1 cellular context compared by ENCODE assay signal in the genomic region with DNA sequence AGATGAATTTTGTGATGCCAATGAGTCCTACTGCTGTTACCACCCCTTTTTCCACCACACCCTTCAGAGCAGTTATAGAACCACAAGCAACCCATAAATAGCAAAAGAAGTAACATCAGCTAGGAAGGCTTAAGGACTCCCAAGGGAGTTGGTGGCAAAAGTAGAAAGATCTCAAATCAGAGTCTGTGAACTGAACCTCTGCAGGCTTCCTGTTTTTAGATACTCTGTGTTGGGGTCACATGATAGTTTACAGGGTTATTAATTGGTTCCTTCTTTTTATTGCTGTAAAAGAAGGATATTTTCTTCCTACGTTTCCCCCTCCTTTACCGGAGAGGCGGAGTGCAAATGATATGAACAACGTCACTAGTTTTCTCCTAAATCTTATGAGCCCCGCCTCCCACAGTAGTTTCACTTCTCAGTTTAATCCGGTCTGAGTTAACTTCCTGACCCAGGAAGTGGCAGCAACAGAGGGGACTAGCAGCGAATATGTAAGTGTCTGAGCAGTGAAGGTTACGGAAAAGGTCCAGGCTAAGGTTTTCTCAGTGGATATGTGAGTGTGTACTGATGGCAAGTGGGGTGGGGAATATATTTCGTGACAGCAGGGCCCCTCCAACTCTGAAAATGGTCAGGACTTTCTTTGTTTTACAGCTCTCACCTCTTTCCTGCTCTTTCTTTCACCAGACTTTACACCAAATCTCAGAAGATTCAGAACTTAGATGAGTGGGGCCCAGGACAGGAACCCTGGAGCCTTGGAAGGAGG.
A peak's percentile ranks its signal among the peaks of the same experiment; 100 is the strongest.
TF ChIP-seq lines count a peak whose summit lies in the region.

A gene with protein sequence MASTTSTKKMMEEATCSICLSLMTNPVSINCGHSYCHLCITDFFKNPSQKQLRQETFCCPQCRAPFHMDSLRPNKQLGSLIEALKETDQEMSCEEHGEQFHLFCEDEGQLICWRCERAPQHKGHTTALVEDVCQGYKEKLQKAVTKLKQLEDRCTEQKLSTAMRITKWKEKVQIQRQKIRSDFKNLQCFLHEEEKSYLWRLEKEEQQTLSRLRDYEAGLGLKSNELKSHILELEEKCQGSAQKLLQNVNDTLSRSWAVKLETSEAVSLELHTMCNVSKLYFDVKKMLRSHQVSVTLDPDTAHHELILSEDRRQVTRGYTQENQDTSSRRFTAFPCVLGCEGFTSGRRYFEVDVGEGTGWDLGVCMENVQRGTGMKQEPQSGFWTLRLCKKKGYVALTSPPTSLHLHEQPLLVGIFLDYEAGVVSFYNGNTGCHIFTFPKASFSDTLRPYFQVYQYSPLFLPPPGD (plus strand): TSS at position 435 of the 760 bp plus-strand sequence. CDS start 3,721 bp downstream, outside the sequence.

TF ChIP-seq in K562, 482 proteins besides CTCF, POLR2A, EP300 and RAD21 (continued from another document and continues in another):
- TF ChIP-seq, protein P1, sequence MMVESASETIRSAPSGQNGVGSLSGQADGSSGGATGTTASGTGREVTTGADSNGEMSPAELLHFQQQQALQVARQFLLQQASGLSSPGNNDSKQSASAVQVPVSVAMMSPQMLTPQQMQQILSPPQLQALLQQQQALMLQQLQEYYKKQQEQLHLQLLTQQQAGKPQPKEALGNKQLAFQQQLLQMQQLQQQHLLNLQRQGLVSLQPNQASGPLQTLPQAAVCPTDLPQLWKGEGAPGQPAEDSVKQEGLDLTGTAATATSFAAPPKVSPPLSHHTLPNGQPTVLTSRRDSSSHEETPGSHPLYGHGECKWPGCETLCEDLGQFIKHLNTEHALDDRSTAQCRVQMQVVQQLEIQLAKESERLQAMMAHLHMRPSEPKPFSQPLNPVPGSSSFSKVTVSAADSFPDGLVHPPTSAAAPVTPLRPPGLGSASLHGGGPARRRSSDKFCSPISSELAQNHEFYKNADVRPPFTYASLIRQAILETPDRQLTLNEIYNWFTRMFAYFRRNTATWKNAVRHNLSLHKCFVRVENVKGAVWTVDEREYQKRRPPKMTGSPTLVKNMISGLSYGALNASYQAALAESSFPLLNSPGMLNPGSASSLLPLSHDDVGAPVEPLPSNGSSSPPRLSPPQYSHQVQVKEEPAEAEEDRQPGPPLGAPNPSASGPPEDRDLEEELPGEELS (CRISPR knock-in tag; IDR thresholded peaks at IDR 0.05; ENCODE audit: borderline replicate concordance) = no peak
- TF ChIP-seq SNIP1 (IDR thresholded peaks at IDR 0.05; ENCODE audit: low read depth) = no peak; the same call in 1 of the 2 replicates
- no peak for TF ChIP-seq HMGN3 (IDR thresholded peaks at IDR 0.05; ENCODE audit: borderline replicate concordance, extremely low read depth, insufficient read length, low read depth, low read length)
- TF ChIP-seq CBX5 (IDR thresholded peaks at IDR 0.05; ENCODE audit: borderline replicate concordance, low read depth) = no peak
- TF ChIP-seq, protein P2, sequence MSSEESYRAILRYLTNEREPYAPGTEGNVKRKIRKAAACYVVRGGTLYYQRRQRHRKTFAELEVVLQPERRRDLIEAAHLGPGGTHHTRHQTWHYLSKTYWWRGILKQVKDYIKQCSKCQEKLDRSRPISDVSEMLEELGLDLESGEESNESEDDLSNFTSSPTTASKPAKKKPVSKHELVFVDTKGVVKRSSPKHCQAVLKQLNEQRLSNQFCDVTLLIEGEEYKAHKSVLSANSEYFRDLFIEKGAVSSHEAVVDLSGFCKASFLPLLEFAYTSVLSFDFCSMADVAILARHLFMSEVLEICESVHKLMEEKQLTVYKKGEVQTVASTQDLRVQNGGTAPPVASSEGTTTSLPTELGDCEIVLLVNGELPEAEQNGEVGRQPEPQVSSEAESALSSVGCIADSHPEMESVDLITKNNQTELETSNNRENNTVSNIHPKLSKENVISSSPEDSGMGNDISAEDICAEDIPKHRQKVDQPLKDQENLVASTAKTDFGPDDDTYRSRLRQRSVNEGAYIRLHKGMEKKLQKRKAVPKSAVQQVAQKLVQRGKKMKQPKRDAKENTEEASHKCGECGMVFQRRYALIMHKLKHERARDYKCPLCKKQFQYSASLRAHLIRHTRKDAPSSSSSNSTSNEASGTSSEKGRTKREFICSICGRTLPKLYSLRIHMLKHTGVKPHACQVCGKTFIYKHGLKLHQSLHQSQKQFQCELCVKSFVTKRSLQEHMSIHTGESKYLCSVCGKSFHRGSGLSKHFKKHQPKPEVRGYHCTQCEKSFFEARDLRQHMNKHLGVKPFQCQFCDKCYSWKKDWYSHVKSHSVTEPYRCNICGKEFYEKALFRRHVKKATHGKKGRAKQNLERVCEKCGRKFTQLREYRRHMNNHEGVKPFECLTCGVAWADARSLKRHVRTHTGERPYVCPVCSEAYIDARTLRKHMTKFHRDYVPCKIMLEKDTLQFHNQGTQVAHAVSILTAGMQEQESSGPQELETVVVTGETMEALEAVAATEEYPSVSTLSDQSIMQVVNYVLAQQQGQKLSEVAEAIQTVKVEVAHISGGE (CRISPR knock-in tag; IDR thresholded peaks at IDR 0.05) = no peak; a peak in 1 of 6 replicates
- TF ChIP-seq HNRNPL (IDR thresholded peaks at IDR 0.05; ENCODE audit: low read depth, low read length) = no peak
- TF ChIP-seq TEAD2 (tag; IDR thresholded peaks at IDR 0.05) = no peak
- TF ChIP-seq KLF6 (CRISPR knock-in tag; IDR thresholded peaks at IDR 0.05; ENCODE audit: borderline replicate concordance) = no peak
- TF ChIP-seq MED1 (CRISPR knock-in tag; IDR thresholded peaks at IDR 0.05; ENCODE audit: borderline replicate concordance) = no peak
- TF ChIP-seq, protein P3, sequence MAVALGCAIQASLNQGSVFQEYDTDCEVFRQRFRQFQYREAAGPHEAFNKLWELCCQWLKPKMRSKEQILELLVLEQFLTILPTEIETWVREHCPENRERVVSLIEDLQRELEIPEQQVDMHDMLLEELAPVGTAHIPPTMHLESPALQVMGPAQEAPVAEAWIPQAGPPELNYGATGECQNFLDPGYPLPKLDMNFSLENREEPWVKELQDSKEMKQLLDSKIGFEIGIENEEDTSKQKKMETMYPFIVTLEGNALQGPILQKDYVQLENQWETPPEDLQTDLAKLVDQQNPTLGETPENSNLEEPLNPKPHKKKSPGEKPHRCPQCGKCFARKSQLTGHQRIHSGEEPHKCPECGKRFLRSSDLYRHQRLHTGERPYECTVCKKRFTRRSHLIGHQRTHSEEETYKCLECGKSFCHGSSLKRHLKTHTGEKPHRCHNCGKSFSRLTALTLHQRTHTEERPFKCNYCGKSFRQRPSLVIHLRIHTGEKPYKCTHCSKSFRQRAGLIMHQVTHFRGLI (CRISPR knock-in tag; IDR thresholded peaks at IDR 0.05) = no peak
- no peak for TF ChIP-seq ZNF431 (CRISPR knock-in tag; IDR thresholded peaks at IDR 0.05)
- no peak for TF ChIP-seq RBM34 (IDR thresholded peaks at IDR 0.05; ENCODE audit: borderline replicate concordance, insufficient read depth, low read length)
- TF ChIP-seq RCOR1 (IDR thresholded peaks at IDR 0.05; ENCODE audit: borderline replicate concordance in 1 of 2, low read depth in 2 of 2, low read length in 2 of 2) = peak in 1 of 2 experiments; percentile 23; a peak in 1 of 4 replicates
- TF ChIP-seq, protein P4, sequence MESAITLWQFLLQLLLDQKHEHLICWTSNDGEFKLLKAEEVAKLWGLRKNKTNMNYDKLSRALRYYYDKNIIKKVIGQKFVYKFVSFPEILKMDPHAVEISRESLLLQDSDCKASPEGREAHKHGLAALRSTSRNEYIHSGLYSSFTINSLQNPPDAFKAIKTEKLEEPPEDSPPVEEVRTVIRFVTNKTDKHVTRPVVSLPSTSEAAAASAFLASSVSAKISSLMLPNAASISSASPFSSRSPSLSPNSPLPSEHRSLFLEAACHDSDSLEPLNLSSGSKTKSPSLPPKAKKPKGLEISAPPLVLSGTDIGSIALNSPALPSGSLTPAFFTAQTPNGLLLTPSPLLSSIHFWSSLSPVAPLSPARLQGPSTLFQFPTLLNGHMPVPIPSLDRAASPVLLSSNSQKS (CRISPR knock-in tag; IDR thresholded peaks at IDR 0.05) = no peak
- TF ChIP-seq, protein P5, sequence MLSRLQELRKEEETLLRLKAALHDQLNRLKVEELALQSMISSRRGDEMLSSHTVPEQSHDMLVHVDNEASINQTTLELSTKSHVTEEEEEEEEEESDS (CRISPR knock-in tag; IDR thresholded peaks at IDR 0.05) = no peak
- peak; percentile 64 for TF ChIP-seq TBP (optimal IDR thresholded peaks at IDR 0.05; ENCODE audit: low read depth, low read length)
- no peak for TF ChIP-seq BDP1 (IDR thresholded peaks at IDR 0.05; ENCODE audit: insufficient read depth, insufficient read length)
- TF ChIP-seq, protein P6, sequence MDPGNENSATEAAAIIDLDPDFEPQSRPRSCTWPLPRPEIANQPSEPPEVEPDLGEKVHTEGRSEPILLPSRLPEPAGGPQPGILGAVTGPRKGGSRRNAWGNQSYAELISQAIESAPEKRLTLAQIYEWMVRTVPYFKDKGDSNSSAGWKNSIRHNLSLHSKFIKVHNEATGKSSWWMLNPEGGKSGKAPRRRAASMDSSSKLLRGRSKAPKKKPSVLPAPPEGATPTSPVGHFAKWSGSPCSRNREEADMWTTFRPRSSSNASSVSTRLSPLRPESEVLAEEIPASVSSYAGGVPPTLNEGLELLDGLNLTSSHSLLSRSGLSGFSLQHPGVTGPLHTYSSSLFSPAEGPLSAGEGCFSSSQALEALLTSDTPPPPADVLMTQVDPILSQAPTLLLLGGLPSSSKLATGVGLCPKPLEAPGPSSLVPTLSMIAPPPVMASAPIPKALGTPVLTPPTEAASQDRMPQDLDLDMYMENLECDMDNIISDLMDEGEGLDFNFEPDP (CRISPR knock-in tag; IDR thresholded peaks at IDR 0.05) = no peak
- no peak for TF ChIP-seq TCF3 (CRISPR knock-in tag; IDR thresholded peaks at IDR 0.05)
- TF ChIP-seq IFI16 (CRISPR knock-in tag; IDR thresholded peaks at IDR 0.05) = no peak
- no peak for TF ChIP-seq RBM22 (IDR thresholded peaks at IDR 0.05; ENCODE audit: low read depth, low read length, poor library complexity, severe bottlenecking)
- TF ChIP-seq, protein P7, sequence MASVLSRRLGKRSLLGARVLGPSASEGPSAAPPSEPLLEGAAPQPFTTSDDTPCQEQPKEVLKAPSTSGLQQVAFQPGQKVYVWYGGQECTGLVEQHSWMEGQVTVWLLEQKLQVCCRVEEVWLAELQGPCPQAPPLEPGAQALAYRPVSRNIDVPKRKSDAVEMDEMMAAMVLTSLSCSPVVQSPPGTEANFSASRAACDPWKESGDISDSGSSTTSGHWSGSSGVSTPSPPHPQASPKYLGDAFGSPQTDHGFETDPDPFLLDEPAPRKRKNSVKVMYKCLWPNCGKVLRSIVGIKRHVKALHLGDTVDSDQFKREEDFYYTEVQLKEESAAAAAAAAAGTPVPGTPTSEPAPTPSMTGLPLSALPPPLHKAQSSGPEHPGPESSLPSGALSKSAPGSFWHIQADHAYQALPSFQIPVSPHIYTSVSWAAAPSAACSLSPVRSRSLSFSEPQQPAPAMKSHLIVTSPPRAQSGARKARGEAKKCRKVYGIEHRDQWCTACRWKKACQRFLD (CRISPR knock-in tag; IDR thresholded peaks at IDR 0.05) = peak; percentile 78
- no peak for TF ChIP-seq SMARCB1 (IDR thresholded peaks at IDR 0.05; ENCODE audit: insufficient read length, low read depth)
- TF ChIP-seq MCM5 (IDR thresholded peaks at IDR 0.05; ENCODE audit: low read depth) = no peak
- no peak for TF ChIP-seq ZNF217 (CRISPR knock-in tag; IDR thresholded peaks at IDR 0.05)
- TF ChIP-seq, protein P8, sequence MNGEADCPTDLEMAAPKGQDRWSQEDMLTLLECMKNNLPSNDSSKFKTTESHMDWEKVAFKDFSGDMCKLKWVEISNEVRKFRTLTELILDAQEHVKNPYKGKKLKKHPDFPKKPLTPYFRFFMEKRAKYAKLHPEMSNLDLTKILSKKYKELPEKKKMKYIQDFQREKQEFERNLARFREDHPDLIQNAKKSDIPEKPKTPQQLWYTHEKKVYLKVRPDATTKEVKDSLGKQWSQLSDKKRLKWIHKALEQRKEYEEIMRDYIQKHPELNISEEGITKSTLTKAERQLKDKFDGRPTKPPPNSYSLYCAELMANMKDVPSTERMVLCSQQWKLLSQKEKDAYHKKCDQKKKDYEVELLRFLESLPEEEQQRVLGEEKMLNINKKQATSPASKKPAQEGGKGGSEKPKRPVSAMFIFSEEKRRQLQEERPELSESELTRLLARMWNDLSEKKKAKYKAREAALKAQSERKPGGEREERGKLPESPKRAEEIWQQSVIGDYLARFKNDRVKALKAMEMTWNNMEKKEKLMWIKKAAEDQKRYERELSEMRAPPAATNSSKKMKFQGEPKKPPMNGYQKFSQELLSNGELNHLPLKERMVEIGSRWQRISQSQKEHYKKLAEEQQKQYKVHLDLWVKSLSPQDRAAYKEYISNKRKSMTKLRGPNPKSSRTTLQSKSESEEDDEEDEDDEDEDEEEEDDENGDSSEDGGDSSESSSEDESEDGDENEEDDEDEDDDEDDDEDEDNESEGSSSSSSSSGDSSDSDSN (IDR thresholded peaks at IDR 0.05; ENCODE audit: borderline replicate concordance in 1 of 2, low read depth in 2 of 2, low read length in 2 of 2) = 0 out of 4 replicates have a peak, but pooled peaks of 1 of the 2 experiments have one; percentile 6
- TF ChIP-seq, protein P9, sequence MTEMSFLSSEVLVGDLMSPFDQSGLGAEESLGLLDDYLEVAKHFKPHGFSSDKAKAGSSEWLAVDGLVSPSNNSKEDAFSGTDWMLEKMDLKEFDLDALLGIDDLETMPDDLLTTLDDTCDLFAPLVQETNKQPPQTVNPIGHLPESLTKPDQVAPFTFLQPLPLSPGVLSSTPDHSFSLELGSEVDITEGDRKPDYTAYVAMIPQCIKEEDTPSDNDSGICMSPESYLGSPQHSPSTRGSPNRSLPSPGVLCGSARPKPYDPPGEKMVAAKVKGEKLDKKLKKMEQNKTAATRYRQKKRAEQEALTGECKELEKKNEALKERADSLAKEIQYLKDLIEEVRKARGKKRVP (CRISPR knock-in tag; IDR thresholded peaks at IDR 0.05) = no peak
- TF ChIP-seq NRF1 (conservative IDR thresholded peaks at IDR 0.05 in 1 of 2, IDR thresholded peaks at IDR 0.05 in 1 of 2) = 0 out of 4 replicates have a peak, but pooled peaks of 1 of the 2 experiments have one; percentile 14
- TF ChIP-seq ZNF146 (CRISPR knock-in tag; IDR thresholded peaks at IDR 0.05; ENCODE audit: unreplicated experiment) = no peak
- TF ChIP-seq, protein P10, sequence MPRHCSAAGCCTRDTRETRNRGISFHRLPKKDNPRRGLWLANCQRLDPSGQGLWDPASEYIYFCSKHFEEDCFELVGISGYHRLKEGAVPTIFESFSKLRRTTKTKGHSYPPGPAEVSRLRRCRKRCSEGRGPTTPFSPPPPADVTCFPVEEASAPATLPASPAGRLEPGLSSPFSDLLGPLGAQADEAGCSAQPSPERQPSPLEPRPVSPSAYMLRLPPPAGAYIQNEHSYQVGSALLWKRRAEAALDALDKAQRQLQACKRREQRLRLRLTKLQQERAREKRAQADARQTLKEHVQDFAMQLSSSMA (CRISPR knock-in tag; IDR thresholded peaks at IDR 0.05) = no peak
- TF ChIP-seq NELFE (IDR thresholded peaks at IDR 0.05; ENCODE audit: insufficient read depth, insufficient read length) = no peak
- no peak for TF ChIP-seq FOXM1 (IDR thresholded peaks at IDR 0.05; ENCODE audit: low read depth)
- no peak for TF ChIP-seq FOXM1 (CRISPR knock-in tag; IDR thresholded peaks at IDR 0.05; ENCODE audit: low read depth)
- TF ChIP-seq CBX3 (IDR thresholded peaks at IDR 0.05; ENCODE audit: borderline replicate concordance in 1 of 2, low read length in 2 of 2) = no peak
- no peak for TF ChIP-seq RB1 (IDR thresholded peaks at IDR 0.05; ENCODE audit: low read depth)
- no peak for TF ChIP-seq ZNF707 (CRISPR knock-in tag; conservative IDR thresholded peaks at IDR 0.05)
- TF ChIP-seq ZNF444 (CRISPR knock-in tag; IDR thresholded peaks at IDR 0.05) = no peak
- no peak for TF ChIP-seq RFX1 (IDR thresholded peaks at IDR 0.05)
- no peak for TF ChIP-seq ZNF232 (CRISPR knock-in tag; IDR thresholded peaks at IDR 0.05)
- peak; percentile 89; the same call in 1 of the 2 replicates for TF ChIP-seq TOE1 (IDR thresholded peaks at IDR 0.05; ENCODE audit: borderline replicate concordance)
- TF ChIP-seq TOE1 (CRISPR knock-in tag; IDR thresholded peaks at IDR 0.05; ENCODE audit: borderline replicate concordance, low read depth) = no peak
- no peak for TF ChIP-seq ZNF41 (CRISPR knock-in tag; conservative IDR thresholded peaks at IDR 0.05)
- TF ChIP-seq PHTF2 (CRISPR knock-in tag; IDR thresholded peaks at IDR 0.05) = no peak
